In the genomic region with DNA sequence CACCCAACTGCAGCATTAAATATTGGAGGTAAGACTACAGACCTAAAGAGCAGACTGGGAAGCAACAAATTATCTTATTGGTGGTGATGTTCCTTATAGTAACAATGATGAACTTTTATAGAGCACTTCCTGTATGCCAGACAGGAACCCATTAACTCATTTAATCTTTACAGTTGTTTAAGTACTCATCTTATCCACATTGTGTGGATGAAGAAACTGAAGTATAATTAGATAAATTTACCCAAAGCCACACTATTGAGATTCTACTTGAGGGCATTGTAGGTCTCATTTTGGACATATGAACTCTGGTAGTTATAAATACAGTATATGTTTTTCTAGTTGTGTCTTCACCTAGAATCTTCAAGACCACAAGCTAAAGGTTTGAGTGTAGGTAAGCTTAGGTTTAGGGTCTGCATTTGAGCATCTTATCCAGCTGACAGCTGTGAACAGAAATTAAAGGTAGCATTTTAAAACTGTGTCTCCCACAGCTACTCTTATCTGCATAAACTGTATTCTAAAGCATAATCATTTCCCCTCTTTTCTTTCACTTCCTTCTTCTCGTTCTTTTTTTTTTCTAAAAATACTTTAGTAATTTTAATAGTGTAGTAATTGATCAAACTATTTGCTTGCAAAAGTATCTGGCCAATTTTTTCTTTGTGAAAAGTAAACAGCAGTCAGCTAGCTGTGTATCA, we compare ENCODE assay signal across 14 cellular contexts.
DNase-seq lines count a peak whose midpoint lies in the region; ATAC-seq and TF ChIP-seq lines count a peak whose summit lies in the region.
"Had no signal": no experiment of that assay in that cellular context is flagged by ENCODE, and none has a peak within 500 bp of the region (broad histone marks: within the 10 kb centered on the region; RNA-seq: fewer than 3 reads in every experiment).

No MANE protein-coding gene starts in this region.

- CTCF ChIA-PET in WTC11 (lab: Charles Lee), result no interaction called here

- no peaks in the 10 kb centered on the region for H3K27me3 Mint-ChIP-seq in WTC11 (ENCODE audit: low read depth)
- H3K27me3 Mint-ChIP-seq: activated naive CD8-positive, alpha-beta T cell treated with anti-CD3 and anti-CD28 coated beads, Interleukin-2, amount 50 U/mL, for 24 hours had no signal

- no peaks in the 10 kb centered on the region for H3K9me3 Mint-ChIP-seq in WTC11
- H3K9me3 Mint-ChIP-seq in stimulated activated effector memory CD8-positive, alpha-beta T cell treated with anti-CD3 and anti-CD28 coated beads, Interleukin-12 subunit alpha, Interleukin-12 subunit beta, amount 100 ng/mL, for 72 hours, result no peaks in the 10 kb centered on the region
- H3K9me3 Mint-ChIP-seq: activated naive CD8-positive, alpha-beta T cell treated with anti-CD3 and anti-CD28 coated beads, Interleukin-2, amount 50 U/mL, for 24 hours had no signal

- no peak for TF ChIP-seq CTCF in WTC11 (IDR thresholded peaks at IDR 0.05)

- no peak overlapping the region for H3K4me3 Mint-ChIP-seq in WTC11
- H3K4me3 Mint-ChIP-seq in stimulated activated effector memory CD8-positive, alpha-beta T cell treated with anti-CD3 and anti-CD28 coated beads, Interleukin-12 subunit alpha, Interleukin-12 subunit beta, amount 100 ng/mL, for 72 hours, result no peak overlapping the region
- H3K4me3 Mint-ChIP-seq: activated naive CD8-positive, alpha-beta T cell treated with anti-CD3 and anti-CD28 coated beads, Interleukin-2, amount 50 U/mL, for 24 hours had no signal

- POLR2A ChIA-PET in WTC11 (lab: Charles Lee), result no interaction called here

- H3K4me1 Mint-ChIP-seq in WTC11, result peaks cover 26% of the 10 kb centered on the region
- H3K4me1 Mint-ChIP-seq in stimulated activated effector memory CD8-positive, alpha-beta T cell treated with anti-CD3 and anti-CD28 coated beads, Interleukin-12 subunit alpha, Interleukin-12 subunit beta, amount 100 ng/mL, for 72 hours, result no peaks in the 10 kb centered on the region

- peak; percentile 61 for ATAC-seq in GM18861 (IDR thresholded peaks at IDR 0.05; ENCODE audit: unreplicated experiment)
- peak; percentile 70 for ATAC-seq in GM21619 (IDR thresholded peaks at IDR 0.05; ENCODE audit: unreplicated experiment)
- ATAC-seq in HG03342 (IDR thresholded peaks at IDR 0.05; ENCODE audit: unreplicated experiment), result peak; percentile 70
- no peak for ATAC-seq in WTC11
- ATAC-seq in stimulated activated effector memory CD8-positive, alpha-beta T cell treated with anti-CD3 and anti-CD28 coated beads, Interleukin-12 subunit alpha, Interleukin-12 subunit beta, amount 100 ng/mL, for 72 hours, result no peak
- ATAC-seq: activated naive CD8-positive, alpha-beta T cell treated with anti-CD3 and anti-CD28 coated beads, Interleukin-2, amount 50 U/mL, for 24 hours; heart left ventricle had no signal

- no peaks in the 10 kb centered on the region for H3K36me3 Mint-ChIP-seq in WTC11
- no peaks in the 10 kb centered on the region for H3K36me3 Mint-ChIP-seq in stimulated activated effector memory CD8-positive, alpha-beta T cell treated with anti-CD3 and anti-CD28 coated beads, Interleukin-12 subunit alpha, Interleukin-12 subunit beta, amount 100 ng/mL, for 72 hours

- DNase-seq in WTC11 (ENCODE audit: low spot score) (no peak), NCI-H146 treated with DMSO at 0.1 percent for 48 hours (lab: John Stamatoyannopoulos, UW; ENCODE audit: unreplicated experiment) (no peak), activated gamma-delta T cell treated with Interleukin-2 at 50 U/mL for 16 hours (no peak), NCI-H226 (no peak)
- no peak for DNase-seq in stimulated activated effector memory CD8-positive, alpha-beta T cell treated with anti-CD3 and anti-CD28 coated beads, Interleukin-12 subunit alpha, Interleukin-12 subunit beta, amount 100 ng/mL, for 72 hours (ENCODE audit: low spot score in 2 of 2)
- DNase-seq: activated naive CD8-positive, alpha-beta T cell treated with anti-CD3 and anti-CD28 coated beads, Interleukin-2, amount 50 U/mL, for 24 hours; dorsolateral prefrontal cortex; heart left ventricle; NCI-H187 treated with DMSO at 0.1 percent for 48 hours; SHP77; transverse colon had no signal

- H3K27ac Mint-ChIP-seq in WTC11, result peak overlapping the region; percentile 42; the same call in 1 of the 2 replicates
- no peak overlapping the region for H3K27ac Mint-ChIP-seq in stimulated activated effector memory CD8-positive, alpha-beta T cell treated with anti-CD3 and anti-CD28 coated beads, Interleukin-12 subunit alpha, Interleukin-12 subunit beta, amount 100 ng/mL, for 72 hours
- H3K27ac Mint-ChIP-seq: activated naive CD8-positive, alpha-beta T cell treated with anti-CD3 and anti-CD28 coated beads, Interleukin-2, amount 50 U/mL, for 24 hours had no signal

TF ChIP-seq in WTC11, 78 proteins besides CTCF, POLR2A, EP300 and RAD21:
- TF ChIP-seq, protein P1, sequence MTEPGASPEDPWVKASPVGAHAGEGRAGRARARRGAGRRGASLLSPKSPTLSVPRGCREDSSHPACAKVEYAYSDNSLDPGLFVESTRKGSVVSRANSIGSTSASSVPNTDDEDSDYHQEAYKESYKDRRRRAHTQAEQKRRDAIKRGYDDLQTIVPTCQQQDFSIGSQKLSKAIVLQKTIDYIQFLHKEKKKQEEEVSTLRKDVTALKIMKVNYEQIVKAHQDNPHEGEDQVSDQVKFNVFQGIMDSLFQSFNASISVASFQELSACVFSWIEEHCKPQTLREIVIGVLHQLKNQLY (CRISPR knock-in tag; IDR thresholded peaks at IDR 0.05), result no peak
- no peak for TF ChIP-seq SOX15 (CRISPR knock-in tag; IDR thresholded peaks at IDR 0.05)
- TF ChIP-seq ZNF416 (CRISPR knock-in tag; IDR thresholded peaks at IDR 0.05), result no peak
- no peak for TF ChIP-seq PRDM15 (CRISPR knock-in tag; IDR thresholded peaks at IDR 0.05)
- TF ChIP-seq E2F4 (CRISPR knock-in tag; IDR thresholded peaks at IDR 0.05; ENCODE audit: borderline replicate concordance, low read depth), result no peak

Comparison
In these comparisons a context has a peak if more than half of its experiments do, and no peak if none do; other contexts are left out.
1. ATAC-seq: peak in GM18861 (single experiment), GM21619 (single experiment) and HG03342 (single experiment); none in WTC11 (single experiment) and stimulated activated effector memory CD8-positive, alpha-beta T cell treated with anti-CD3 and anti-CD28 coated beads, Interleukin-12 subunit alpha, Interleukin-12 subunit beta, amount 100 ng/mL, for 72 hours (single experiment).